12 cellular contexts compared by ENCODE assay signal in genomic region chr7:68364871-68365625, GRCh38.
"Had no signal": no experiment of that assay in that cellular context is flagged by ENCODE, and none has a peak within 500 bp of the region (broad histone marks: within the 10 kb centered on the region; RNA-seq: fewer than 3 reads in every experiment).

No MANE protein-coding gene starts in this region.

- ATAC-seq: activated naive CD8-positive, alpha-beta T cell treated with anti-CD3 and anti-CD28 coated beads, Interleukin-2, amount 50 U/mL, for 24 hours; left ventricle myocardium superior; upper lobe of right lung had no signal

- DNase-seq: activated CD4-positive, alpha-beta T cell treated with anti-CD3 and anti-CD28 coated beads for 1 hour; activated CD4-positive, alpha-beta T cell treated with anti-CD3 and anti-CD28 coated beads, Interleukin-2, amount 50 U/mL, for 4 hours; activated naive CD4-positive, alpha-beta T cell treated with anti-CD3 and anti-CD28 coated beads for 36 hours; activated naive CD8-positive, alpha-beta T cell treated with anti-CD3 and anti-CD28 coated beads, Interleukin-2, amount 50 U/mL, for 24 hours; aorta; dorsolateral prefrontal cortex; hippocampal formation; kidney; left ventricle myocardium superior; stimulated activated CD4-positive, alpha-beta T cell treated with anti-CD3 and anti-CD28 coated beads, Interleukin-1b, Interleukin-23, amount 100 ng/mL, for 48 hours; T-helper 9 cell; upper lobe of right lung had no signal
